In the genomic region with DNA sequence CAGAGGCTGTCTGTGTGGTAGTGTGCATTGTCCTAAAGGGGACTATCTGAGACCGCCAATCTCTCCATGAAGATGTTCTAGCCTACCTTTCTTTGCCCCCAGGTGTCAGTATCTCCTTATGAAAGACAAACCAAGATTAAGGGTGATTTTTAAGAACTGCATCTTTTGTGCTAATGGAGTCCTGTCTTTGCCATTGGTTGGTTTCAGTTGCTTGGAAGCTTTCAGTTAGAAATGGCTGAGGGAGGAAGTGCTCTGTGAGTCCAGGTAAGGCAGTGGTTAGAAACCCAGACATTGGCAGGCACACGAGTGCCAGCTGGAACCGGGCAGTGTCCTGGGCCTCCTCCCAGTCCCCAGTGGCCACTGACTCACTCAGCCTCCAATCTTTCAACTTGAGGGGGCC, we compare ENCODE assay signal across 11 cellular contexts.
DNase-seq lines count a peak whose midpoint lies in the region; ATAC-seq, FAIRE-seq and TF ChIP-seq lines count a peak whose summit lies in the region.
"Had no signal": no experiment of that assay in that cellular context is flagged by ENCODE, and none has a peak within 500 bp of the region (broad histone marks: within the 10 kb centered on the region; RNA-seq: fewer than 3 reads in every experiment).

No MANE protein-coding gene starts in this region.

- H3K79me2 ChIP-seq in PC-9 (ENCODE audit: low read depth) (no peaks in the 10 kb centered on the region), H1 (ENCODE audit: control insufficient read depth in 1 of 2, insufficient read depth in 2 of 2, low read length in 2 of 2) (no peaks in the 10 kb centered on the region)

- H3K9ac ChIP-seq in H1 (replicated peaks in 1 of 4; ENCODE audit: extremely low read depth in 1 of 4, low read depth in 3 of 4, low read length in 3 of 4) = no peak overlapping the region

- H3K23ac ChIP-seq in H1 (ENCODE audit: insufficient read length) = no peak overlapping the region

- H3K36me3 ChIP-seq in PC-9 (ENCODE audit: low read depth) (no peaks in the 10 kb centered on the region), H1 (ENCODE audit: control insufficient read depth in 2 of 4, insufficient read depth in 4 of 4, low read length in 3 of 4) (no peaks in the 10 kb centered on the region)

- no peaks in the 10 kb centered on the region for H3K9me3 ChIP-seq in PC-9 (ENCODE audit: insufficient read depth, low read depth)
- no peaks in the 10 kb centered on the region for H3K9me3 ChIP-seq in H1 (ENCODE audit: insufficient read depth in 2 of 2, low read depth in 1 of 2, low read length in 1 of 2)

- no peak overlapping the region for H3K18ac ChIP-seq in H1 (ENCODE audit: extremely low read depth, low read length)

- POLR2A ChIA-PET in PC-9 (lab: Charles Lee; ENCODE audit: unreplicated experiment) (no interaction called here), H1 (lab: Charles Lee; ENCODE audit: partially characterized antibody) (no interaction called here)

- intact Hi-C loops in PC-9 (cut with micrococcal nuclease; ENCODE audit: unreplicated experiment) = loop anchor here (5.0 kb wide), 2 partner anchors 71 to 731 kb away; no protein-coding TSS in a partner anchor

- BruUV-seq in PC-9 (replicated peaks; lab: Mats Ljungman, UMichigan) = no TSS peak

- no peak overlapping the region for H3K4me3 ChIP-seq in PC-9
- H3K4me3 ChIP-seq in H1 (ENCODE audit: extremely low read depth in 1 of 4, insufficient read depth in 2 of 4, low read depth in 3 of 4, low read length in 4 of 4) = no peak overlapping the region

- no peak for ATAC-seq in stimulated activated naive CD8-positive, alpha-beta T cell treated with anti-CD3 and anti-CD28 coated beads, Interleukin-15, Interleukin-2, amounts not matched to agents 100 U/mL and 50 U/mL, for 24 hours
- ATAC-seq in HG03175 (IDR thresholded peaks at IDR 0.05; ENCODE audit: unreplicated experiment) (no peak), HG02642 (IDR thresholded peaks at IDR 0.05; ENCODE audit: poor library complexity, unreplicated experiment) (no peak), GM21423 (IDR thresholded peaks at IDR 0.05; ENCODE audit: unreplicated experiment) (no peak)
- ATAC-seq: esophagus mucosa had no signal

- no peak overlapping the region for H2BK120ac ChIP-seq in H1 (replicated peaks; ENCODE audit: low read depth, low read length)

- H3K79me1 ChIP-seq in H1 (ENCODE audit: low read depth, low read length) = no peaks in the 10 kb centered on the region

- 89% methylated on average over 3 of the region's 3 CpGs; no CpG with 5 or more reads in 1 of the 2 experiments for WGBS in H1 (ENCODE audit: extremely low coverage in 1 of 2, insufficient coverage in 1 of 2, insufficient read length in 1 of 2, insufficient replicate concordance in 2 of 2, low coverage in 1 of 2, low lambda C conversion rate in 2 of 2, missing lambda C conversion rate in 1 of 2), 2 experiments

- no peaks in the 10 kb centered on the region for H3K27me3 ChIP-seq in PC-9 (ENCODE audit: insufficient read depth, low read depth)
- H3K27me3 ChIP-seq in H1 (replicated peaks in 1 of 4; ENCODE audit: control insufficient read depth in 3 of 4, extremely low read depth in 1 of 4, insufficient read depth in 3 of 4, low read length in 3 of 4) = no peaks in the 10 kb centered on the region

- no peaks in the 10 kb centered on the region; the same call in 1 of the 2 replicates for H3K9me2 ChIP-seq in PC-9 (ENCODE audit: insufficient read depth)

- H3K36me3 Mint-ChIP-seq in stimulated activated naive CD8-positive, alpha-beta T cell treated with anti-CD3 and anti-CD28 coated beads, Interleukin-15, Interleukin-2, amounts not matched to agents 100 ng/mL and 50 ng/mL, for 24 hours (ENCODE audit: low read depth) = peaks cover 71% of the 10 kb centered on the region

- H2BK20ac ChIP-seq in H1 (ENCODE audit: low read length) = no peak overlapping the region

- no peaks in the 10 kb centered on the region for H3K4me1 ChIP-seq in PC-9 (replicated peaks; ENCODE audit: insufficient read depth)
- peaks cover 0 to 3% (median 1%) of the 10 kb centered on the region in 4 experiments; a peak in 1 of 7 replicates for H3K4me1 ChIP-seq in H1 (replicated peaks in 1 of 4; ENCODE audit: control insufficient read depth in 3 of 4, insufficient read depth in 4 of 4, low read length in 3 of 4)

- no peak overlapping the region for H3K4me2 ChIP-seq in PC-9
- no peak overlapping the region for H3K4me2 ChIP-seq in H1 (ENCODE audit: insufficient read depth in 1 of 2, low read depth in 2 of 2, low read length in 2 of 2)

- H3K27ac ChIP-seq in PC-9 (no peak overlapping the region), H1 (ENCODE audit: low read depth, low read length) (no peak overlapping the region)

- no peaks in the 10 kb centered on the region for H3K27me3 Mint-ChIP-seq in stimulated activated naive CD8-positive, alpha-beta T cell treated with anti-CD3 and anti-CD28 coated beads, Interleukin-15, Interleukin-2, amounts not matched to agents 100 ng/mL and 50 ng/mL, for 24 hours

- CTCF ChIA-PET in PC-9 (lab: Charles Lee) = no interaction called here
- CTCF ChIA-PET in H1 (lab: Charles Lee; ENCODE audit: partially characterized antibody) = interaction anchor here (0.6 to 3.5 kb wide), 5 partner anchors 51 to 200 kb away, joined by 3 to 35 read pairs (median 3); no protein-coding TSS in a partner anchor

- DNase-seq in stimulated activated naive CD8-positive, alpha-beta T cell treated with anti-CD3 and anti-CD28 coated beads, Interleukin-15, Interleukin-2, amounts not matched to agents 100 U/mL and 50 U/mL, for 24 hours = no peak
- no peak for DNase-seq in PC-9
- no peak for DNase-seq in H1 (ENCODE audit: low read depth in 1 of 2, low spot score in 2 of 2)
- no peak for DNase-seq in activated gamma-delta T cell (lab: John Stamatoyannopoulos, UW)
- DNase-seq: NCI-H774 had no signal

- H3K14ac ChIP-seq in H1 (ENCODE audit: insufficient read length) = no peak overlapping the region

- H2BK15ac ChIP-seq in H1 (ENCODE audit: low read length) = no peak overlapping the region

- H3K23me2 ChIP-seq in H1 (ENCODE audit: low read depth, low read length) = no peaks in the 10 kb centered on the region

- H3F3A ChIP-seq in PC-9 (ENCODE audit: insufficient read depth, low read depth) = no peaks in the 10 kb centered on the region

- no peak for TF ChIP-seq POLR2A in H1 (IDR thresholded peaks at IDR 0.05; ENCODE audit: control extremely low read depth in 1 of 2, low read depth in 2 of 2, low read length in 2 of 2)

- peak; percentile 39; the same call in 1 of the 2 replicates for TF ChIP-seq CTCF in PC-9 (conservative IDR thresholded peaks at IDR 0.05)
- peak in 2 of 3 experiments; percentile 42 to 44; a peak in 3 of 4 replicates for TF ChIP-seq CTCF in H1 (IDR thresholded peaks at IDR 0.05; ENCODE audit: control extremely low read depth in 1 of 3, insufficient read depth in 1 of 3, low read depth in 1 of 3, low read length in 3 of 3)

- no peak overlapping the region for H2BK5ac ChIP-seq in H1 (ENCODE audit: low read depth, low read length)

- no peak overlapping the region for H2BK12ac ChIP-seq in H1 (ENCODE audit: low read depth, low read length)

- no peak overlapping the region for H4K8ac ChIP-seq in H1 (ENCODE audit: extremely low read depth, insufficient read depth, low read length)

- H4K5ac ChIP-seq in H1 (ENCODE audit: insufficient read length, low read depth, low read length) = no peak overlapping the region

- H3K4me1 Mint-ChIP-seq in stimulated activated naive CD8-positive, alpha-beta T cell treated with anti-CD3 and anti-CD28 coated beads, Interleukin-15, Interleukin-2, amounts not matched to agents 100 ng/mL and 50 ng/mL, for 24 hours (ENCODE audit: low read depth) = peaks cover 100% of the 10 kb centered on the region

- peak overlapping the region; percentile 71 for H3K4me3 Mint-ChIP-seq in stimulated activated naive CD8-positive, alpha-beta T cell treated with anti-CD3 and anti-CD28 coated beads, Interleukin-15, Interleukin-2, amounts not matched to agents 100 ng/mL and 50 ng/mL, for 24 hours

- H3K27ac Mint-ChIP-seq in stimulated activated naive CD8-positive, alpha-beta T cell treated with anti-CD3 and anti-CD28 coated beads, Interleukin-15, Interleukin-2, amounts not matched to agents 100 ng/mL and 50 ng/mL, for 24 hours = peak overlapping the region; percentile 99

- H4K91ac ChIP-seq in H1 (replicated peaks; ENCODE audit: insufficient read length, low read length) = no peak overlapping the region

- H3K4ac ChIP-seq in H1 (replicated peaks; ENCODE audit: insufficient read length, low read depth, low read length) = no peak overlapping the region

- H4K20me1 ChIP-seq in PC-9 (ENCODE audit: insufficient read depth) (no peaks in the 10 kb centered on the region), H1 (replicated peaks in 1 of 2; ENCODE audit: control insufficient read depth in 1 of 2, insufficient read depth in 2 of 2, low read length in 2 of 2) (no peaks in the 10 kb centered on the region)

- H3K9me3 Mint-ChIP-seq in stimulated activated naive CD8-positive, alpha-beta T cell treated with anti-CD3 and anti-CD28 coated beads, Interleukin-15, Interleukin-2, amounts not matched to agents 100 ng/mL and 50 ng/mL, for 24 hours = no peaks in the 10 kb centered on the region

- H3K56ac ChIP-seq in H1 (replicated peaks; ENCODE audit: insufficient read length, low read depth, low read length) = no peak overlapping the region

- H2AFZ ChIP-seq in PC-9 = no peak overlapping the region
- no peak overlapping the region for H2AFZ ChIP-seq in H1 (ENCODE audit: low read length)

- H2AK5ac ChIP-seq in H1 (ENCODE audit: low read depth, low read length) = no peak overlapping the region

- no peak for TF ChIP-seq EP300 in H1 (IDR thresholded peaks at IDR 0.05; ENCODE audit: borderline replicate concordance in 1 of 2, low read depth in 2 of 2, low read length in 2 of 2)

- no peak for FAIRE-seq in H1 (lab: Jason Lieb, UNC)
- FAIRE-seq: keratinocyte had no signal

- TF ChIP-seq RAD21 in H1 (IDR thresholded peaks at IDR 0.05 in 1 of 2, conservative IDR thresholded peaks at IDR 0.05 in 1 of 2; ENCODE audit: low read depth in 2 of 2, low read length in 2 of 2) = peak; percentile 71 to 76

TF ChIP-seq in H1, 55 proteins besides CTCF, POLR2A, EP300 and RAD21 (continues in another document):
- TF ChIP-seq, protein P1, sequence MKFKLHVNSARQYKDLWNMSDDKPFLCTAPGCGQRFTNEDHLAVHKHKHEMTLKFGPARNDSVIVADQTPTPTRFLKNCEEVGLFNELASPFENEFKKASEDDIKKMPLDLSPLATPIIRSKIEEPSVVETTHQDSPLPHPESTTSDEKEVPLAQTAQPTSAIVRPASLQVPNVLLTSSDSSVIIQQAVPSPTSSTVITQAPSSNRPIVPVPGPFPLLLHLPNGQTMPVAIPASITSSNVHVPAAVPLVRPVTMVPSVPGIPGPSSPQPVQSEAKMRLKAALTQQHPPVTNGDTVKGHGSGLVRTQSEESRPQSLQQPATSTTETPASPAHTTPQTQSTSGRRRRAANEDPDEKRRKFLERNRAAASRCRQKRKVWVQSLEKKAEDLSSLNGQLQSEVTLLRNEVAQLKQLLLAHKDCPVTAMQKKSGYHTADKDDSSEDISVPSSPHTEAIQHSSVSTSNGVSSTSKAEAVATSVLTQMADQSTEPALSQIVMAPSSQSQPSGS (IDR thresholded peaks at IDR 0.05; ENCODE audit: low read length) = no peak
- no peak for TF ChIP-seq PHF8 (conservative IDR thresholded peaks at IDR 0.05; ENCODE audit: low read depth, low read length)
